In the genomic region with DNA sequence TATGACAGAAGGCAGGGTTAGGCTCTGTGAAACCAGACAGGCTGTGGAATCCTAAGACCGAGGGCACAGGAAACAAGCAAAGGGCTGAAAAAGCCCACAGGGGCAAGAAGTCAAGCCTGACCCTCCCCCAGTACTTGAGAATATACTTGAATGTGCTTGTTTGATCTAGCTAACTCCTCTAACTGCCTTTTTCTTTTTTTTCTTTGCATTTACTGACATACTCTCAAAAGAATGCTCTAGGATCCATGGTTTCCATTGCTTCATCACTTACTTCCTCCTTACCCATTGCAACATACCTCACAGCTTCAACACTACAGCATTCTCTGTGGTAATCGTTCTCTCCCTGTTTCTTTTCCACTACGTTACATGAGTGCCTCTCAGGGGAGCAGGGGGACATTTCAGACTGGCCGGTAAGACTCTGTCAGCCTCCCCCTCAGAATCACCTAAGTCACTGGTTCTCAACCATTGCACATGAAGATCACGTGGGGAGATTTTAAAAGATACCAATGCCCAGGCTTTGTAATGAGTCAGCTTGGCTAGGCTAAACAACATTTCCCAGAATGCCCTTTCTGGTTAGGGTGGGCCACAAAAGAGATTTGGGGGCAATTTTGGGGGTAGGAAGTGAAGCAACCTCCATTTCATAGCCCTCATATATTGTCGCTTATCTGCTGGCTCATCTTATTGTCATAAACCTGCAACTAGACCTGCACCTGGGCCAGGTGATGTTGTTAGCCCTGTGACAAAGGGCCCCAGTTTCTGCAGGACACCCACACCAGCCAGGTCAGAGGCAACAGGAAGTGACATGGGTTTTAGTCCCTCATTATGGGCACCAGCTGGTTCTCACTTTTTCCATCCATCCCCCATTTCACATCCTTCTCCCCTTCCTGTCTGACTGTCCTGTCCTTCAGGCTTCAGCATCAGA, we compare ENCODE assay signal across 7 cellular contexts. TPM values are rescaled to one million over a fixed set of nuclear protein-coding genes. Genes with fewer than 3 reads are reported as not detected.
DNase-seq lines count a peak whose midpoint lies in the region; ATAC-seq, FAIRE-seq and TF ChIP-seq lines count a peak whose summit lies in the region.

No MANE protein-coding gene starts in this region.

- TF ChIP-seq CTCF in body of pancreas (IDR thresholded peaks at IDR 0.05) (no peak), lower lobe of right lung (IDR thresholded peaks at IDR 0.05) (no peak)

- FAIRE-seq in GM12892 (lab: Jason Lieb, UNC), result no peak

- H3K27me3 ChIP-seq in body of pancreas, result no peaks in the 10 kb centered on the region
- H3K27me3 ChIP-seq in lower lobe of right lung (ENCODE audit: low read depth), result no peaks in the 10 kb centered on the region

- H3K9me3 ChIP-seq in body of pancreas (no peaks in the 10 kb centered on the region), lower lobe of right lung (no peaks in the 10 kb centered on the region)

- 77 to 81% methylated on average over 6 of the region's 6 CpGs for WGBS in body of pancreas, 2 donors

- no peak overlapping the region for H3K4me3 ChIP-seq in body of pancreas
- no peak overlapping the region for H3K4me3 ChIP-seq in lower lobe of right lung

- intact Hi-C loops in body of pancreas (cut with DNase I), result no loop called here
- intact Hi-C loops in lower lobe of right lung (cut with DNase I), result no loop called here

- DNase-seq in GM12892 (ENCODE audit: insufficient read length) (no peak), OCI-M1 (lab: John Stamatoyannopoulos, UW) (peak; percentile 90), body of pancreas (peak in 1 of 4 donors; percentile 29), lower lobe of right lung (no peak), SW480 (ENCODE audit: low spot score) (no peak)

- peaks cover 8% of the 10 kb centered on the region for H3K4me1 ChIP-seq in body of pancreas
- H3K4me1 ChIP-seq in lower lobe of right lung, result peaks cover 55% of the 10 kb centered on the region

- H3K27ac ChIP-seq in body of pancreas, result peak overlapping the region in 2 of 4 donors; percentile 36 to 58
- H3K27ac ChIP-seq in lower lobe of right lung, result peak overlapping the region; percentile 82

- TF ChIP-seq POLR2A in GM12892 (IDR thresholded peaks at IDR 0.05; ENCODE audit: low read depth, low read length) (peak; percentile 48; the same call in 1 of the 2 replicates), body of pancreas (IDR thresholded peaks at IDR 0.05) (no peak), GM18505 (IDR thresholded peaks at IDR 0.05; ENCODE audit: borderline replicate concordance, extremely low read depth, insufficient read depth, insufficient read length) (no peak)

- H3K36me3 ChIP-seq in body of pancreas (replicated peaks in 1 of 2; ENCODE audit: insufficient read depth in 1 of 2, low read depth in 2 of 2) (peaks cover 0 to 2% of the 10 kb centered on the region in 2 donors), lower lobe of right lung (peaks cover 16% of the 10 kb centered on the region)

- ATAC-seq in HG02571 (IDR thresholded peaks at IDR 0.05; ENCODE audit: unreplicated experiment), result peak; percentile 40
- peak; percentile 55 for ATAC-seq in body of pancreas
- peak; percentile 89 to 90 for ATAC-seq in lower lobe of right lung
- ATAC-seq in GM18505 (IDR thresholded peaks at IDR 0.05; ENCODE audit: unreplicated experiment), result no peak

RNA-seq across cellular contexts. Expression of a gene that starts 24.6 kb away (rescaled TPM):
- polyA plus RNA-seq in GM12892 (2012; ENCODE audit: missing spikeins), result 127 TPM
- total RNA-seq in body of pancreas, result 10 to 100 TPM; 13.5 to 46.7 TPM
- total RNA-seq in lower lobe of right lung, result 64.6 TPM
